Comparison of ENCODE assay signal across 18 cellular contexts in the genomic region with DNA sequence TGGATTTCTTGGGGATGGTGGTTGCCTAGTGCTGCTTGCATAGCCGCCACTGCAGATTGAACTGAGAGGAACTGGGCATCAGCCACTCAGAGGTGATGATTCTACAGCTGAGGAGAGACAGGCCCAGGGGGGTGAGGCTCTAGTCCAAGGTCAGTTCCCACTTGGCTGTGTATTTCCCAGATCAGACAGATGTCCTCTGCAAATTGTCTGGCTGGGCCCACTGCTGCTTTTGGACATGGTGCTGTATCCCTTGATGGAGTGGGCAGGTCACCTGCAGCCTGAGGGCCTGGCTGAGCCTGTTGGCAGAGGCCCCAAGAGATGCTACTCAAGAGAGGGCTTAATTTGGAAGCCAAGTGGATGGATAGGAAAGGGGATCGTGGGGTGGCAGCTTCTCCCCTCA.
"Had no signal": no experiment of that assay in that cellular context is flagged by ENCODE, and none has a peak within 500 bp of the region (broad histone marks: within the 10 kb centered on the region; RNA-seq: fewer than 3 reads in every experiment).

No MANE protein-coding gene starts in this region.

- ATAC-seq: activated CD4-positive, CD25-positive, alpha-beta regulatory T cell treated with anti-CD3 and anti-CD28 coated beads, Interleukin-2, amount 50 U/mL, for 24 hours; activated CD8-positive, alpha-beta memory T cell treated with anti-CD3 and anti-CD28 coated beads, Interleukin-2, amount 10 ng/mL, durations not matched to agents 7 days and 5 days; esophagus mucosa; left lung; stimulated activated naive CD8-positive, alpha-beta T cell treated with anti-CD3 and anti-CD28 coated beads, Interleukin-15, amount 100 ng/mL, for 72 hours had no signal

- H3K36me3 ChIP-seq: brain microvascular endothelial cell had no signal

- H3K4me3 ChIP-seq: dorsolateral prefrontal cortex, left lung, testis had no signal

- DNase-seq: activated CD4-positive, alpha-beta T cell treated with anti-CD3 and anti-CD28 coated beads, Interleukin-2, amount 50 U/mL, for 4 hours; activated gamma-delta T cell treated with Interleukin-2 at 50 U/mL for 16 hours; activated naive CD8-positive, alpha-beta T cell treated with anti-CD3 and anti-CD28 coated beads for 36 hours; activated T-cell treated with anti-CD3 and anti-CD28 coated beads, Interleukin-2, amount 50 U/mL, for 4 hours; brain microvascular endothelial cell; dorsolateral prefrontal cortex; foreskin fibroblast; islet precursor cell; left lung; mesendoderm; stimulated activated CD4-positive, alpha-beta T cell treated with anti-CD3 and anti-CD28 coated beads, Interleukin-4, amount 100 ng/mL, for 1 hour; stimulated activated CD8-positive, alpha-beta memory T cell treated with anti-CD3 and anti-CD28 coated beads, Interleukin-4, amount 100 ng/mL, for 48 hours; stimulated activated naive CD8-positive, alpha-beta T cell treated with anti-CD3 and anti-CD28 coated beads, Interleukin-15, amount 100 ng/mL, for 72 hours; T-helper 2 cell; testis had no signal

- H3K27ac ChIP-seq: brain microvascular endothelial cell, dorsolateral prefrontal cortex, left lung, testis had no signal

- H3K4me1 ChIP-seq: left lung, testis had no signal

- H3K27me3 ChIP-seq: brain microvascular endothelial cell, dorsolateral prefrontal cortex, left lung, testis had no signal

- H3K9me3 ChIP-seq: left lung, testis had no signal
